ENCODE assay signal across 11 cellular contexts in the genomic region with DNA sequence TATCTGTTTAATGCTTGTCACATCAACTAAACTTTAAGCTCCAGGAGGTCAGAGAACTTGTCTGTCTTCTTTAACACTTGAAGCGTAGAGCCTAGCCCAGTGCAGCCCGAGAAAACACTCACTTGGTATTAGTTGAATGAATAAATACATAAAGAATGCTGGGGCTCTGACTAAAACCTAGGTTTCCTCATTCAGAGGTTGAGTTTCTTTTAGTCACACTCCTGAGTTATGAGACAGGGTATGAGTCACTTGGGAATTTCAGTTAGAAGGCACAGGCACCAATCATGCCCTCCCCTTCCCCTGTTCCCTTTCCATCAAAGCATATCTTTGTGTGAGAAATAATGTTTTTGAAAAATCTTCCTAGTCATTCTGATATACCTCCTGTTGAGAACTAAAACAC.
A peak's percentile ranks its signal among the peaks of the same experiment; 100 is the strongest.
DNase-seq lines count a peak whose midpoint lies in the region; FAIRE-seq and TF ChIP-seq lines count a peak whose summit lies in the region.
"Had no signal": no experiment of that assay in that cellular context is flagged by ENCODE, and none has a peak within 500 bp of the region (broad histone marks: within the 10 kb centered on the region; RNA-seq: fewer than 3 reads in every experiment).

No MANE protein-coding gene starts in this region.

- dilution Hi-C loops in endothelial cell of umbilical vein (cut with MboI; ENCODE audit: extremely low pct_ligation_motif_present, low sequenced_read_pairs), result no loop called here

- no peaks in the 10 kb centered on the region for H3K27me3 ChIP-seq in endothelial cell of umbilical vein (ENCODE audit: control insufficient read depth in 2 of 2, insufficient read depth in 2 of 2, low read length in 2 of 2)

- no peaks in the 10 kb centered on the region for H3K9me3 Mint-ChIP-seq in activated CD4-positive, alpha-beta memory T cell treated with anti-CD3 and anti-CD28 coated beads for 36 hours
- no peaks in the 10 kb centered on the region for H3K9me3 Mint-ChIP-seq in activated CD4-positive, alpha-beta memory T cell treated with anti-CD3 and anti-CD28 coated beads, Interleukin-2, amount 10 ng/mL, durations not matched to agents 7 days and 5 days
- H3K9me3 Mint-ChIP-seq: IgD-negative memory B cell had no signal

- no peaks in the 10 kb centered on the region for H3K4me1 ChIP-seq in endothelial cell of umbilical vein (ENCODE audit: control insufficient read depth, extremely low read depth, insufficient read depth, low read length)

- H3K4me3 Mint-ChIP-seq in activated CD4-positive, alpha-beta memory T cell treated with anti-CD3 and anti-CD28 coated beads for 36 hours, result no peak overlapping the region
- no peak overlapping the region for H3K4me3 Mint-ChIP-seq in activated CD4-positive, alpha-beta memory T cell treated with anti-CD3 and anti-CD28 coated beads, Interleukin-2, amount 10 ng/mL, durations not matched to agents 7 days and 5 days
- H3K4me3 Mint-ChIP-seq: IgD-negative memory B cell had no signal

- no peak overlapping the region for H3K4me2 ChIP-seq in endothelial cell of umbilical vein (ENCODE audit: insufficient read depth, low read length)

- intact Hi-C loops in activated CD4-positive, alpha-beta memory T cell treated with anti-CD3 and anti-CD28 coated beads for 36 hours (cut with micrococcal nuclease), result loop anchor here (1.0 to 10.0 kb wide), 5 partner anchors 88 to 1615 kb away; partner anchors contain the start of gene CD96
- intact Hi-C loops in endothelial cell of umbilical vein (cut with micrococcal nuclease), result no loop called here

- no peaks in the 10 kb centered on the region for H3K36me3 Mint-ChIP-seq in activated CD4-positive, alpha-beta memory T cell treated with anti-CD3 and anti-CD28 coated beads for 36 hours
- no peaks in the 10 kb centered on the region for H3K36me3 Mint-ChIP-seq in activated CD4-positive, alpha-beta memory T cell treated with anti-CD3 and anti-CD28 coated beads, Interleukin-2, amount 10 ng/mL, durations not matched to agents 7 days and 5 days (ENCODE audit: low read depth)
- H3K36me3 Mint-ChIP-seq: IgD-negative memory B cell had no signal

- H3K9me3 ChIP-seq in endothelial cell of umbilical vein (replicated peaks; ENCODE audit: control insufficient read depth, insufficient read depth, low read length), result no peaks in the 10 kb centered on the region

- no peak overlapping the region for H3K27ac Mint-ChIP-seq in activated CD4-positive, alpha-beta memory T cell treated with anti-CD3 and anti-CD28 coated beads for 36 hours
- no peak overlapping the region for H3K27ac Mint-ChIP-seq in activated CD4-positive, alpha-beta memory T cell treated with anti-CD3 and anti-CD28 coated beads, Interleukin-2, amount 10 ng/mL, durations not matched to agents 7 days and 5 days
- H3K27ac Mint-ChIP-seq: IgD-negative memory B cell had no signal

- H3K27ac ChIP-seq in endothelial cell of umbilical vein (ENCODE audit: insufficient read depth, low read depth, low read length), result no peak overlapping the region

- CTCF ChIA-PET in activated CD4-positive, alpha-beta memory T cell treated with anti-CD3 and anti-CD28 coated beads for 36 hours (lab: Charles Lee), result no interaction called here
- CTCF ChIA-PET in activated CD4-positive, alpha-beta memory T cell treated with anti-CD3 and anti-CD28 coated beads, Interleukin-2, amount 10 ng/mL, durations not matched to agents 7 days and 5 days (lab: Charles Lee), result no interaction called here
- CTCF ChIA-PET in endothelial cell of umbilical vein (lab: Charles Lee), result no interaction called here

- FAIRE-seq in endothelial cell of umbilical vein (lab: Jason Lieb, UNC), result no peak

- peaks cover 5% of the 10 kb centered on the region for H3K4me1 Mint-ChIP-seq in activated CD4-positive, alpha-beta memory T cell treated with anti-CD3 and anti-CD28 coated beads for 36 hours (ENCODE audit: low read depth)
- H3K4me1 Mint-ChIP-seq in activated CD4-positive, alpha-beta memory T cell treated with anti-CD3 and anti-CD28 coated beads, Interleukin-2, amount 10 ng/mL, durations not matched to agents 7 days and 5 days, result no peaks in the 10 kb centered on the region
- H3K4me1 Mint-ChIP-seq: IgD-negative memory B cell had no signal

- no peak for TF ChIP-seq CTCF in endothelial cell of umbilical vein (IDR thresholded peaks at IDR 0.05; ENCODE audit: extremely low read depth in 1 of 2, insufficient read depth in 1 of 2, low read depth in 1 of 2, low read length in 2 of 2)

- no peak for TF ChIP-seq POLR2A in endothelial cell of umbilical vein (IDR thresholded peaks at IDR 0.05; ENCODE audit: low read depth, low read length)

- no peaks in the 10 kb centered on the region for H3K36me3 ChIP-seq in endothelial cell of umbilical vein (ENCODE audit: control insufficient read depth in 2 of 2, extremely low read depth in 1 of 2, insufficient read depth in 2 of 2, low read length in 2 of 2)

- H2AFZ ChIP-seq in endothelial cell of umbilical vein (ENCODE audit: low read depth, low read length), result no peak overlapping the region

- H3K9me1 ChIP-seq in endothelial cell of umbilical vein (replicated peaks; ENCODE audit: control insufficient read depth, extremely low read depth, insufficient read depth, low read length), result no peaks in the 10 kb centered on the region

- DNase-seq in activated CD4-positive, alpha-beta memory T cell treated with anti-CD3 and anti-CD28 coated beads for 36 hours, result peak; percentile 34
- no peak for DNase-seq in activated CD4-positive, alpha-beta memory T cell treated with anti-CD3 and anti-CD28 coated beads, Interleukin-2, amount 10 ng/mL, durations not matched to agents 7 days and 5 days
- peak; percentile 98 for DNase-seq in LHCN-M2 (ENCODE audit: low read depth)
- DNase-seq in endothelial cell of umbilical vein (ENCODE audit: low read depth, low spot score), result peak; percentile 35
- DNase-seq in skeletal muscle cell (ENCODE audit: low read depth), result peak; percentile 92
- DNase-seq in globus pallidus (ENCODE audit: low spot score), result no peak
- DNase-seq in NCI-H2171 (lab: John Stamatoyannopoulos, UW), result no peak
- no peak for DNase-seq in NCI-H1048 (lab: John Stamatoyannopoulos, UW)
- DNase-seq: activated gamma-delta T cell treated with Interleukin-2 at 50 U/mL for 16 hours, C1 segment of cervical spinal cord had no signal

- no peaks in the 10 kb centered on the region for H3K79me2 ChIP-seq in endothelial cell of umbilical vein (ENCODE audit: control insufficient read depth, insufficient read depth, low read length)

- H3K27me3 Mint-ChIP-seq in activated CD4-positive, alpha-beta memory T cell treated with anti-CD3 and anti-CD28 coated beads for 36 hours, result no peaks in the 10 kb centered on the region
- H3K27me3 Mint-ChIP-seq in activated CD4-positive, alpha-beta memory T cell treated with anti-CD3 and anti-CD28 coated beads, Interleukin-2, amount 10 ng/mL, durations not matched to agents 7 days and 5 days, result no peaks in the 10 kb centered on the region
- H3K27me3 Mint-ChIP-seq: IgD-negative memory B cell had no signal

- BruUV-seq in endothelial cell of umbilical vein (replicated peaks; lab: Mats Ljungman, UMichigan), result no TSS peak

- no peak overlapping the region for H3K4me3 ChIP-seq in endothelial cell of umbilical vein (replicated peaks in 1 of 3; ENCODE audit: insufficient read depth in 1 of 3, low read depth in 1 of 3, low read length in 3 of 3)
- H3K4me3 ChIP-seq in skeletal muscle cell (ENCODE audit: low read depth, low read length), result no peak overlapping the region

- POLR2A ChIA-PET in activated CD4-positive, alpha-beta memory T cell treated with anti-CD3 and anti-CD28 coated beads for 36 hours (lab: Charles Lee), result no interaction called here
- POLR2A ChIA-PET in activated CD4-positive, alpha-beta memory T cell treated with anti-CD3 and anti-CD28 coated beads, Interleukin-2, amount 10 ng/mL, durations not matched to agents 7 days and 5 days (lab: Charles Lee), result no interaction called here
- POLR2A ChIA-PET in endothelial cell of umbilical vein (lab: Charles Lee), result no interaction called here

- no peaks in the 10 kb centered on the region for H4K20me1 ChIP-seq in endothelial cell of umbilical vein (replicated peaks; ENCODE audit: control insufficient read depth, extremely low read depth, insufficient read depth, low read length)

- no peak overlapping the region for H3K9ac ChIP-seq in endothelial cell of umbilical vein (replicated peaks; ENCODE audit: extremely low read depth, insufficient read depth, low read length)

TF ChIP-seq in endothelial cell of umbilical vein, 7 proteins besides CTCF, POLR2A, EP300 and RAD21:
- TF ChIP-seq MYC (IDR thresholded peaks at IDR 0.05; ENCODE audit: low read depth, low read length) (no peak), MAX (IDR thresholded peaks at IDR 0.05; ENCODE audit: insufficient read depth, insufficient read length) (no peak), JUN (IDR thresholded peaks at IDR 0.05; ENCODE audit: borderline replicate concordance, insufficient read depth, insufficient read length, low read depth) (no peak), FOS (IDR thresholded peaks at IDR 0.05; ENCODE audit: borderline replicate concordance, insufficient read depth, low read length) (peak; percentile 45)

Comparison
In these comparisons a context has a peak if more than half of its experiments do, and no peak if none do; other contexts are left out.
1. DNase-seq: peak in activated CD4-positive, alpha-beta memory T cell treated with anti-CD3 and anti-CD28 coated beads for 36 hours (single experiment), LHCN-M2 (single experiment), endothelial cell of umbilical vein (single experiment) and skeletal muscle cell (single experiment); none in activated CD4-positive, alpha-beta memory T cell treated with anti-CD3 and anti-CD28 coated beads, Interleukin-2, amount 10 ng/mL, durations not matched to agents 7 days and 5 days (single experiment), globus pallidus (single experiment), NCI-H2171 (single experiment) and NCI-H1048 (single experiment).